ENCODE assay signal across 1 cellular context in genomic region chr1:6209661-6210605, GRCh38.
TF ChIP-seq lines count a peak whose summit lies in the region.

No MANE protein-coding gene starts in this region.

TF ChIP-seq in K562, 482 proteins besides CTCF, POLR2A, EP300 and RAD21 (continued from another document):
- TF ChIP-seq CHAMP1 (IDR thresholded peaks at IDR 0.05): no peak
- TF ChIP-seq RBFOX2 (IDR thresholded peaks at IDR 0.05; ENCODE audit: low read depth, low read length): 0 out of 2 replicates have a peak, but pooled peaks have one; percentile 47
- TF ChIP-seq ZNF717 (CRISPR knock-in tag; IDR thresholded peaks at IDR 0.05): no peak
- no peak for TF ChIP-seq ELF2 (CRISPR knock-in tag; IDR thresholded peaks at IDR 0.05)
- TF ChIP-seq NR3C1 (CRISPR knock-in tag; IDR thresholded peaks at IDR 0.05): peak; percentile 12; the same call in 1 of the 2 replicates
- TF ChIP-seq NCOA6 (IDR thresholded peaks at IDR 0.05): no peak
- TF ChIP-seq MBD2 (IDR thresholded peaks at IDR 0.05; ENCODE audit: borderline replicate concordance, low read depth): no peak
- no peak for TF ChIP-seq ZBTB8A (IDR thresholded peaks at IDR 0.05; ENCODE audit: partially characterized antibody)
- TF ChIP-seq ZNF395 (CRISPR knock-in tag; IDR thresholded peaks at IDR 0.05): no peak
- no peak for TF ChIP-seq FOXJ2 (tag; IDR thresholded peaks at IDR 0.05)
- TF ChIP-seq FOXP4 (CRISPR knock-in tag; IDR thresholded peaks at IDR 0.05; ENCODE audit: borderline replicate concordance): no peak
- no peak for TF ChIP-seq ATF1 (CRISPR knock-in tag; IDR thresholded peaks at IDR 0.05)
- 0 out of 2 replicates have a peak, but pooled peaks have one; percentile 8 for TF ChIP-seq ATF1 (tag; IDR thresholded peaks at IDR 0.05)
- TF ChIP-seq BMI1 (IDR thresholded peaks at IDR 0.05; ENCODE audit: low read length): no peak
- no peak for TF ChIP-seq GTF3C2 (IDR thresholded peaks at IDR 0.05; ENCODE audit: borderline replicate concordance, extremely low read depth, insufficient read length)
- TF ChIP-seq BRCA1 (IDR thresholded peaks at IDR 0.05): no peak
- TF ChIP-seq BRCA1 (CRISPR knock-in tag; IDR thresholded peaks at IDR 0.05): peak; percentile 16; the same call in 1 of the 2 replicates
- 0 out of 4 replicates have a peak, but pooled peaks of 1 of the 2 experiments have one; percentile 2 for TF ChIP-seq HDAC1 (IDR thresholded peaks at IDR 0.05)
- TF ChIP-seq ZBTB1 (CRISPR knock-in tag; IDR thresholded peaks at IDR 0.05; ENCODE audit: borderline replicate concordance, low read depth): no peak
- TF ChIP-seq NUFIP1 (IDR thresholded peaks at IDR 0.05; ENCODE audit: partially characterized antibody): no peak
- TF ChIP-seq ZKSCAN3 (CRISPR knock-in tag; IDR thresholded peaks at IDR 0.05): no peak
- no peak for TF ChIP-seq MYBL2 (IDR thresholded peaks at IDR 0.05; ENCODE audit: low read depth)
- TF ChIP-seq MYBL2 (CRISPR knock-in tag; IDR thresholded peaks at IDR 0.05; ENCODE audit: borderline replicate concordance): 0 out of 2 replicates have a peak, but pooled peaks have one; percentile 2
- TF ChIP-seq ARID2 (IDR thresholded peaks at IDR 0.05): no peak
